32 cellular contexts compared by ENCODE assay signal in the genomic region with DNA sequence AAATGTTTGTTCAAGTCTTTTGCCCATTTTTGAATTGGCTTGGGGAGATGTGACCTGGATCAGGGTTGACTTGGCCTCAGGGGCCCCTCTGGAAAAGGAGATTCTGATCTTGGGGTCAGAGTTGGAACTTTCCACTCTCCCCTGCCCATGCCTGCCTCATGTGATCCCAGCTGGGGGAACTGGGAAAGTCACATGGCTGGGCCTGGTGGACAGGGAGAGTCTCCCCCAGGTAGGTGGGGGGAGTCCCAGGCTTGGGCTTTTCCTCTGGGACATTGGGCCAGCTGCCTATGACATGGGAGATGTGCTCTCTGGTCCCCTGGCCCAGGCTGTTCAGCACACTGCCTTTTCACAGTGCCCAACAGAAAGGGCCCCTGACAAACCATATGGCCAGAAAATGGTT.
"Had no signal": no experiment of that assay in that cellular context is flagged by ENCODE, and none has a peak within 500 bp of the region (broad histone marks: within the 10 kb centered on the region; RNA-seq: fewer than 3 reads in every experiment).

No MANE protein-coding gene starts in this region.

- H3K9me3 Mint-ChIP-seq: activated CD4-positive, alpha-beta memory T cell treated with anti-CD3 and anti-CD28 coated beads, Interleukin-2, amount 10 ng/mL, durations not matched to agents 7 days and 5 days; activated naive CD4-positive, alpha-beta T cell treated with anti-CD3 and anti-CD28 coated beads, Interleukin-2, amount 10 ng/mL, durations not matched to agents 7 days and 5 days; activated naive CD8-positive, alpha-beta T cell treated with anti-CD3 and anti-CD28 coated beads, Interleukin-2, amount 50 U/mL, for 24 hours; activated T-helper 2 cell treated with anti-CD3 and anti-CD28 coated beads, Interferon-gamma antibody, Interleukin-2, Interleukin-4, amounts not matched to agents 10 μg/mL and 5 μg/mL and 100 μg/mL, durations not matched to agents 14 hours and 24 hours and 36 hours; brain; T-cell had no signal

- DNase-seq: activated CD4-positive, alpha-beta memory T cell treated with anti-CD3 and anti-CD28 coated beads, Interleukin-2, amount 10 ng/mL, durations not matched to agents 7 days and 5 days; activated CD4-positive, alpha-beta T cell treated with anti-CD3 and anti-CD28 coated beads for 1 hour; activated CD4-positive, alpha-beta T cell treated with anti-CD3 and anti-CD28 coated beads for 48 hours; activated CD4-positive, CD25-positive, alpha-beta regulatory T cell; activated CD8-positive, alpha-beta memory T cell treated with anti-CD3 and anti-CD28 coated beads for 24 hours; activated CD8-positive, alpha-beta memory T cell treated with anti-CD3 and anti-CD28 coated beads, Interleukin-2, amount 10 ng/mL, durations not matched to agents 7 days and 5 days; activated CD8-positive, alpha-beta memory T cell treated with anti-CD3 and anti-CD28 coated beads, Interleukin-2, amount 50 U/mL, for 48 hours; activated naive CD4-positive, alpha-beta T cell treated with anti-CD3 and anti-CD28 coated beads, Interleukin-2, amount 10 ng/mL, durations not matched to agents 7 days and 5 days; activated naive CD8-positive, alpha-beta T cell treated with anti-CD3 and anti-CD28 coated beads, Interleukin-2, amount 50 U/mL, for 24 hours; anterior cingulate cortex; Kasumi-1; KG1; MG63; MV-4-11; NCI-H1092; NCI-H1436 treated with DMSO at 0.1 percent for 48 hours; NCI-H1694 treated with DMSO at 0.1 percent for 48 hours; NCI-H2029; NCI-H345; NCI-H524 treated with DMSO at 0.1 percent for 48 hours; RPMI8226; SIG-M5; T-cell; T-helper 17 cell; WERI-Rb-1 had no signal

- H3K9me3 ChIP-seq: MG63, Peyer's patch had no signal

- H3K27ac ChIP-seq: Peyer's patch, WERI-Rb-1 had no signal

- H3K27me3 ChIP-seq: MG63, Peyer's patch had no signal

- H3K4me1 ChIP-seq: Peyer's patch had no signal

- FAIRE-seq: bronchial epithelial cell had no signal

- H3K4me3 Mint-ChIP-seq: activated CD4-positive, alpha-beta memory T cell treated with anti-CD3 and anti-CD28 coated beads, Interleukin-2, amount 10 ng/mL, durations not matched to agents 7 days and 5 days; activated CD8-positive, alpha-beta memory T cell treated with anti-CD3 and anti-CD28 coated beads, Interleukin-2, amount 10 ng/mL, durations not matched to agents 7 days and 5 days; activated naive CD4-positive, alpha-beta T cell treated with anti-CD3 and anti-CD28 coated beads, Interleukin-2, amount 10 ng/mL, durations not matched to agents 7 days and 5 days; activated naive CD8-positive, alpha-beta T cell; activated naive CD8-positive, alpha-beta T cell treated with anti-CD3 and anti-CD28 coated beads, Interleukin-2, amount 50 U/mL, for 24 hours; brain; T-cell; T-helper 17 cell had no signal

- H3K4me3 ChIP-seq: MG63, Peyer's patch had no signal

- H3K36me3 Mint-ChIP-seq: activated CD8-positive, alpha-beta memory T cell treated with anti-CD3 and anti-CD28 coated beads, Interleukin-2, amount 10 ng/mL, durations not matched to agents 7 days and 5 days; activated naive CD4-positive, alpha-beta T cell treated with anti-CD3 and anti-CD28 coated beads, Interleukin-2, amount 10 ng/mL, durations not matched to agents 7 days and 5 days; activated naive CD8-positive, alpha-beta T cell; brain; T-cell had no signal

- H3K36me3 ChIP-seq: MG63, Peyer's patch, WERI-Rb-1 had no signal

- H3K27ac Mint-ChIP-seq: activated CD4-positive, alpha-beta memory T cell treated with anti-CD3 and anti-CD28 coated beads, Interleukin-2, amount 10 ng/mL, durations not matched to agents 7 days and 5 days; activated CD8-positive, alpha-beta memory T cell treated with anti-CD3 and anti-CD28 coated beads, Interleukin-2, amount 10 ng/mL, durations not matched to agents 7 days and 5 days; activated naive CD4-positive, alpha-beta T cell treated with anti-CD3 and anti-CD28 coated beads, Interleukin-2, amount 10 ng/mL, durations not matched to agents 7 days and 5 days; activated naive CD8-positive, alpha-beta T cell; activated naive CD8-positive, alpha-beta T cell treated with anti-CD3 and anti-CD28 coated beads, Interleukin-2, amount 50 U/mL, for 24 hours; activated T-helper 2 cell treated with anti-CD3 and anti-CD28 coated beads, Interferon-gamma antibody, Interleukin-2, Interleukin-4, amounts not matched to agents 10 μg/mL and 5 μg/mL and 100 μg/mL, durations not matched to agents 14 hours and 24 hours and 36 hours; T-cell; T-helper 17 cell had no signal

- H3K27me3 Mint-ChIP-seq: activated CD8-positive, alpha-beta memory T cell treated with anti-CD3 and anti-CD28 coated beads, Interleukin-2, amount 10 ng/mL, durations not matched to agents 7 days and 5 days; activated naive CD8-positive, alpha-beta T cell; activated naive CD8-positive, alpha-beta T cell treated with anti-CD3 and anti-CD28 coated beads, Interleukin-2, amount 50 U/mL, for 24 hours; T-cell; T-helper 17 cell had no signal

- H3K4me1 Mint-ChIP-seq: activated CD4-positive, alpha-beta memory T cell treated with anti-CD3 and anti-CD28 coated beads, Interleukin-2, amount 10 ng/mL, durations not matched to agents 7 days and 5 days; activated CD8-positive, alpha-beta memory T cell treated with anti-CD3 and anti-CD28 coated beads, Interleukin-2, amount 10 ng/mL, durations not matched to agents 7 days and 5 days; activated naive CD4-positive, alpha-beta T cell treated with anti-CD3 and anti-CD28 coated beads, Interleukin-2, amount 10 ng/mL, durations not matched to agents 7 days and 5 days; activated naive CD8-positive, alpha-beta T cell treated with anti-CD3 and anti-CD28 coated beads, Interleukin-2, amount 50 U/mL, for 24 hours; brain; T-cell had no signal

- ATAC-seq: activated CD8-positive, alpha-beta memory T cell treated with anti-CD3 and anti-CD28 coated beads, Interleukin-2, amount 10 ng/mL, durations not matched to agents 7 days and 5 days; activated naive CD8-positive, alpha-beta T cell treated with anti-CD3 and anti-CD28 coated beads, Interleukin-2, amount 50 U/mL, for 24 hours; Right ventricle myocardium inferior; SK-N-SH treated with all-trans-retinoic acid at 6 μM for 48 hours; T-cell; T-helper 17 cell had no signal
